In genomic region chr1:28416509-28417194, GRCh38 we compare ENCODE assay signal across 16 cellular contexts. TPM values are rescaled to one million over a fixed set of nuclear protein-coding genes. Genes with fewer than 3 reads are reported as not detected.
DNase-seq lines count a peak whose midpoint lies in the region; ATAC-seq, FAIRE-seq and TF ChIP-seq lines count a peak whose summit lies in the region.
"Had no signal": no experiment of that assay in that cellular context is flagged by ENCODE, and none has a peak within 500 bp of the region (broad histone marks: within the 10 kb centered on the region; RNA-seq: fewer than 3 reads in every experiment).

No MANE protein-coding gene starts in this region.

- FAIRE-seq in urothelium cell line (lab: Jason Lieb, UNC): no peak
- FAIRE-seq: frontal cortex had no signal

- H3K9me3 ChIP-seq in breast epithelium: no peaks in the 10 kb centered on the region
- H3K9me3 ChIP-seq in SJSA1 (replicated peaks): no peaks in the 10 kb centered on the region
- H3K9me3 ChIP-seq: transverse colon had no signal

- TSS peak; percentile 98 for BruUV-seq in MCF 10A (replicated peaks; lab: Mats Ljungman, UMichigan)

- H3K36me3 ChIP-seq in breast epithelium: no peaks in the 10 kb centered on the region
- peaks cover 1% of the 10 kb centered on the region; the same call in 1 of the 2 replicates for H3K36me3 ChIP-seq in SJSA1
- H3K36me3 ChIP-seq: transverse colon had no signal

- no peak for TF ChIP-seq POLR2A in breast epithelium (IDR thresholded peaks at IDR 0.05)

- H3K27ac Mint-ChIP-seq in MCF 10A (ENCODE audit: low read depth, unreplicated experiment): peak overlapping the region; percentile 89
- H3K27ac Mint-ChIP-seq: activated CD4-positive, alpha-beta memory T cell treated with anti-CD3 and anti-CD28 coated beads for 36 hours had no signal

- no peak overlapping the region for H3K4me3 Mint-ChIP-seq in MCF 10A (ENCODE audit: unreplicated experiment)
- H3K4me3 Mint-ChIP-seq: activated CD4-positive, alpha-beta memory T cell treated with anti-CD3 and anti-CD28 coated beads for 36 hours; T-helper 17 cell had no signal

- intact Hi-C loops in MCF 10A (cut with micrococcal nuclease) (loop anchor here (1.0 kb wide), 1 partner anchor 21 kb away; no protein-coding TSS in a partner anchor), breast epithelium (cut with DNase I; ENCODE audit: low total_unique reads) (no loop called here)

- no peak overlapping the region for H3K4me3 ChIP-seq in breast epithelium
- no peak overlapping the region for H3K4me3 ChIP-seq in SJSA1
- H3K4me3 ChIP-seq in fibroblast of the aortic adventitia (ENCODE audit: low read depth, low read length): no peak overlapping the region
- H3K4me3 ChIP-seq: coronary artery, skin epidermis, transverse colon had no signal

- no peak overlapping the region for H3K27ac ChIP-seq in breast epithelium
- H3K27ac ChIP-seq in SJSA1: peak overlapping the region; percentile 76
- H3K27ac ChIP-seq: coronary artery, transverse colon had no signal

- H3K27me3 Mint-ChIP-seq in MCF 10A (ENCODE audit: insufficient read depth, unreplicated experiment): no peaks in the 10 kb centered on the region
- H3K27me3 Mint-ChIP-seq: activated CD4-positive, alpha-beta memory T cell treated with anti-CD3 and anti-CD28 coated beads for 36 hours; T-helper 17 cell had no signal

- POLR2A ChIA-PET in MCF 10A (lab: Yijun Ruan, JAX): interaction anchor here (0.6 to 5.9 kb wide), 9 partner anchors 10 to 1509 kb away, joined by 3 to 74 read pairs (median 4); partner anchors contain the start of gene RCC1

- CTCF ChIA-PET in MCF 10A (lab: Yijun Ruan, JAX): no interaction called here

- no peaks in the 10 kb centered on the region for H3K4me1 ChIP-seq in breast epithelium
- H3K4me1 ChIP-seq in SJSA1 (replicated peaks): peaks cover 11% of the 10 kb centered on the region

- peaks cover 10% of the 10 kb centered on the region for H3K4me1 Mint-ChIP-seq in MCF 10A (ENCODE audit: insufficient read depth, unreplicated experiment)

- TF ChIP-seq CTCF in MCF 10A (IDR thresholded peaks at IDR 0.05; ENCODE audit: unreplicated experiment) (no peak), breast epithelium (IDR thresholded peaks at IDR 0.05) (no peak), fibroblast of the aortic adventitia (IDR thresholded peaks at IDR 0.05; ENCODE audit: insufficient read depth, low read length) (no peak)

- DNase-seq in MCF 10A (ENCODE audit: unreplicated experiment): no peak
- no peak for DNase-seq in breast epithelium (ENCODE audit: low spot score in 2 of 2)
- no peak for DNase-seq in SJSA1 (ENCODE audit: low read depth in 1 of 2, low spot score in 2 of 2)
- DNase-seq in fibroblast of the aortic adventitia (ENCODE audit: low read depth): peak; percentile 31
- DNase-seq in NCI-H345 (lab: John Stamatoyannopoulos, UW): no peak
- DNase-seq in urothelium cell line (ENCODE audit: low spot score): no peak
- DNase-seq: activated naive CD4-positive, alpha-beta T cell treated with anti-CD3 and anti-CD28 coated beads, Interleukin-2, amount 50 U/mL, for 16 hours; NCI-H1694 treated with DMSO at 0.1 percent for 48 hours; T-helper 17 cell; transverse colon had no signal

- peaks cover 13% of the 10 kb centered on the region for H3K36me3 Mint-ChIP-seq in MCF 10A (ENCODE audit: insufficient read depth, unreplicated experiment)
- H3K36me3 Mint-ChIP-seq: activated CD4-positive, alpha-beta memory T cell treated with anti-CD3 and anti-CD28 coated beads for 36 hours had no signal

- H3K27me3 ChIP-seq in breast epithelium (no peaks in the 10 kb centered on the region), SJSA1 (replicated peaks) (no peaks in the 10 kb centered on the region)
- H3K27me3 ChIP-seq: transverse colon had no signal

- no peak for ATAC-seq in GM18867 (IDR thresholded peaks at IDR 0.05; ENCODE audit: unreplicated experiment)
- no peak for ATAC-seq in HG02623 (IDR thresholded peaks at IDR 0.05; ENCODE audit: unreplicated experiment)

- H3K9me3 Mint-ChIP-seq in MCF 10A (ENCODE audit: unreplicated experiment): no peaks in the 10 kb centered on the region
- H3K9me3 Mint-ChIP-seq: activated CD4-positive, alpha-beta memory T cell treated with anti-CD3 and anti-CD28 coated beads for 36 hours had no signal

RNA-seq across cellular contexts. Expression of gene PHACTR4, which starts 47.1 kb away (rescaled TPM):
- total RNA-seq in MCF 10A (2022): 50.7 and 56.4 TPM in 2 replicates
- total RNA-seq in breast epithelium: 10 to 100 TPM; 17.1 to 29.6 (median 25.9) TPM
- total RNA-seq in SJSA1 (2014; rRNA removed; shearing (Covaris generic)): 9.7 and 13.9 TPM in 2 replicates
- 7.5 and 16.3 TPM in 2 replicates for total RNA-seq in fibroblast of the aortic adventitia (ENCODE audit: low replicate concordance)
